8 cellular contexts compared by ENCODE assay signal in genomic region chr9:100222674-100223073, GRCh38.
DNase-seq lines count a peak whose midpoint lies in the region; ATAC-seq and TF ChIP-seq lines count a peak whose summit lies in the region.

No MANE protein-coding gene starts in this region.

- WGBS in mesendoderm (ENCODE audit: extremely low coverage, insufficient coverage, low lambda C conversion rate) = no CpG with 5 or more reads among the region's 2 CpGs

- H2AK5ac ChIP-seq in mesendoderm (ENCODE audit: low read length) = no peak overlapping the region

- peak; percentile 47 for TF ChIP-seq CTCF in astrocyte of the spinal cord (IDR thresholded peaks at IDR 0.05; ENCODE audit: low read depth, low read length)

- DNase-seq in Caki2 (ENCODE audit: low read depth) (peak; percentile 37), KBM-7 (peak; percentile 42), astrocyte of the spinal cord (ENCODE audit: low read depth, low spot score) (peak; percentile 58), mesendoderm (peak; percentile 50)
- no peak for DNase-seq in stimulated activated naive CD8-positive, alpha-beta T cell treated with anti-CD3 and anti-CD28 coated beads, Interleukin-15, Interleukin-2, amounts not matched to agents 100 U/mL and 50 U/mL, for 24 hours
- DNase-seq in stimulated activated CD4-positive, alpha-beta T cell treated with anti-CD3 and anti-CD28 coated beads, Interleukin-12 subunit alpha, Interleukin-12 subunit beta, amount 100 ng/mL, for 4 hours = no peak

- no peak overlapping the region for H4K5ac ChIP-seq in mesendoderm (ENCODE audit: low read length)

- in situ Hi-C loops in Caki2 (cut with HindIII; ENCODE audit: low pct_unique_long_range_greater_than_20kb, low sequenced_read_pairs) (no loop called here), KBM-7 (cut with MboI; ENCODE audit: low pct_unique_long_range_greater_than_20kb, low sequenced_read_pairs) (loop anchor here (25.0 kb wide), 1 partner anchor 185 kb away; no protein-coding TSS in a partner anchor), astrocyte of the spinal cord (cut with HindIII; ENCODE audit: low sequenced_read_pairs) (no loop called here)

- H3K27me3 ChIP-seq in mesendoderm (ENCODE audit: insufficient read depth, low read length, poor library complexity) = no peaks in the 10 kb centered on the region

- no peak overlapping the region for H3K56ac ChIP-seq in mesendoderm (ENCODE audit: low read length)

- H3K4ac ChIP-seq in mesendoderm (ENCODE audit: low read depth, low read length) = no peak overlapping the region

- H2BK15ac ChIP-seq in mesendoderm (replicated peaks; ENCODE audit: low read depth) = no peak overlapping the region

- no peak overlapping the region for H3K27ac ChIP-seq in mesendoderm (ENCODE audit: low read depth, low read length)

- no peaks in the 10 kb centered on the region for H3K4me1 ChIP-seq in mesendoderm (ENCODE audit: control insufficient read depth, low read depth, low read length)

- no peak overlapping the region for H2BK5ac ChIP-seq in mesendoderm (ENCODE audit: low read length)

- no peaks in the 10 kb centered on the region for H3K79me1 ChIP-seq in mesendoderm (ENCODE audit: low read length)

- no peak overlapping the region for H3K23ac ChIP-seq in mesendoderm (ENCODE audit: low read length)

- H3K9ac ChIP-seq in mesendoderm (ENCODE audit: low read length) = no peak overlapping the region

- no peak overlapping the region for H3K4me2 ChIP-seq in mesendoderm (ENCODE audit: low read length)

- no peak overlapping the region for H4K8ac ChIP-seq in mesendoderm (ENCODE audit: low read depth, low read length)

- H3K18ac ChIP-seq in mesendoderm (ENCODE audit: low read length) = no peak overlapping the region

- H3K79me2 ChIP-seq in mesendoderm (ENCODE audit: control insufficient read depth, insufficient read depth, low read length) = no peaks in the 10 kb centered on the region

- H3K36me3 ChIP-seq in mesendoderm (ENCODE audit: control insufficient read depth, insufficient read depth, low read length) = no peaks in the 10 kb centered on the region

- H3K4me3 ChIP-seq in astrocyte of the spinal cord (ENCODE audit: low read depth, low read length) (no peak overlapping the region), mesendoderm (ENCODE audit: low read length) (no peak overlapping the region)

- no peak for ATAC-seq in stimulated activated naive CD8-positive, alpha-beta T cell treated with anti-CD3 and anti-CD28 coated beads, Interleukin-15, Interleukin-2, amounts not matched to agents 100 U/mL and 50 U/mL, for 24 hours
- ATAC-seq in HG03139 (IDR thresholded peaks at IDR 0.05; ENCODE audit: unreplicated experiment) = no peak
- ATAC-seq in GM19463 (IDR thresholded peaks at IDR 0.05; ENCODE audit: unreplicated experiment) = no peak

- no peak overlapping the region for H2BK120ac ChIP-seq in mesendoderm (ENCODE audit: low read depth, low read length)

Comparison
In these comparisons a context has a peak if more than half of its experiments do, and no peak if none do; other contexts are left out.
1. DNase-seq: peak in Caki2 (single experiment), KBM-7 (single experiment), astrocyte of the spinal cord (single experiment) and mesendoderm (single experiment); none in stimulated activated naive CD8-positive, alpha-beta T cell treated with anti-CD3 and anti-CD28 coated beads, Interleukin-15, Interleukin-2, amounts not matched to agents 100 U/mL and 50 U/mL, for 24 hours (single experiment) and stimulated activated CD4-positive, alpha-beta T cell treated with anti-CD3 and anti-CD28 coated beads, Interleukin-12 subunit alpha, Interleukin-12 subunit beta, amount 100 ng/mL, for 4 hours (single experiment).